Comparison of ENCODE assay signal across 9 cellular contexts in the genomic region with DNA sequence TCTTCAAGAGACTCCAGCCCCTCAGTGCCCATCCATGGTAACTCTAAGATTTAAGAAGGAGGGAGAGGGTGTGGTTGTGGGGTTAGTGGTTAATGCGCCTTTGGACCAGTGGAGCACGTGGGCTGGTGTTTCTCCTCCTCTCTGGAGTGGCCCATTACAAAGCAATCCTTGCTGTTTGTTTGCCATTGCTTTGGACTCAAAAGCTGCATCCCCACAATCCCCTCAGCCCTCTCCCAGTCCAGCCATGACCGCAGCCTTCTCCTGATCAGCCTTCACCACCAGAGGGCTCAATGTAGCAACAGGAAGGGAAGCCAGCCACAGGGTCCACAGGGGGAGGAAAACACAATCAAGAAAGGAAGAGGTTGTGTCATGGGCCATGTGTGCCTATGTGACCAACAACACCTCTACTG. TPM values are rescaled to one million over a fixed set of nuclear protein-coding genes. Genes with fewer than 3 reads are reported as not detected.
DNase-seq lines count a peak whose midpoint lies in the region; ATAC-seq and TF ChIP-seq lines count a peak whose summit lies in the region.
"Had no signal": no experiment of that assay in that cellular context is flagged by ENCODE, and none has a peak within 500 bp of the region (broad histone marks: within the 10 kb centered on the region; RNA-seq: fewer than 3 reads in every experiment).

No MANE protein-coding gene starts in this region.

- H3K27ac Mint-ChIP-seq in osteocyte (ENCODE audit: unreplicated experiment), result no peak overlapping the region
- H3K27ac Mint-ChIP-seq in activated T-cell treated with anti-CD3 and anti-CD28 coated beads, Interleukin-2, amount 50 U/mL, for 72 hours, result no peak overlapping the region
- H3K27ac Mint-ChIP-seq: dendritic cell treated with granulocyte-macrophage colony-stimulating factor and Interleukin-4, amounts not matched to agents 40 ng/mL and 50 ng/mL, for 4 days had no signal

- peaks cover 35% of the 10 kb centered on the region for H3K27me3 Mint-ChIP-seq in osteocyte (ENCODE audit: unreplicated experiment)
- H3K27me3 Mint-ChIP-seq in activated T-cell treated with anti-CD3 and anti-CD28 coated beads, Interleukin-2, amount 50 U/mL, for 72 hours (ENCODE audit: low read depth), result peaks cover 4% of the 10 kb centered on the region
- H3K27me3 Mint-ChIP-seq: dendritic cell treated with granulocyte-macrophage colony-stimulating factor and Interleukin-4, amounts not matched to agents 40 ng/mL and 50 ng/mL, for 4 days had no signal

- H3K4me3 Mint-ChIP-seq in osteocyte (ENCODE audit: unreplicated experiment), result no peak overlapping the region
- no peak overlapping the region for H3K4me3 Mint-ChIP-seq in activated T-cell treated with anti-CD3 and anti-CD28 coated beads, Interleukin-2, amount 50 U/mL, for 72 hours
- H3K4me3 Mint-ChIP-seq: dendritic cell treated with granulocyte-macrophage colony-stimulating factor and Interleukin-4, amounts not matched to agents 40 ng/mL and 50 ng/mL, for 4 days had no signal

- TF ChIP-seq CTCF in osteocyte (IDR thresholded peaks at IDR 0.05), result peak; percentile 47

- no peaks in the 10 kb centered on the region for H3K4me1 Mint-ChIP-seq in osteocyte (ENCODE audit: unreplicated experiment)
- no peaks in the 10 kb centered on the region for H3K4me1 Mint-ChIP-seq in activated T-cell treated with anti-CD3 and anti-CD28 coated beads, Interleukin-2, amount 50 U/mL, for 72 hours (ENCODE audit: low read depth)

- ATAC-seq in activated T-cell treated with anti-CD3 and anti-CD28 coated beads, Interleukin-2, amount 50 U/mL, for 72 hours (replicated peaks in 1 of 2), result no peak
- no peak for ATAC-seq in GM21526 (IDR thresholded peaks at IDR 0.05; ENCODE audit: low FRiP score, unreplicated experiment)
- ATAC-seq in stimulated activated naive CD8-positive, alpha-beta T cell treated with anti-CD3 and anti-CD28 coated beads, Interleukin-15, Interleukin-2, amounts not matched to agents 100 U/mL and 50 U/mL, for 24 hours, result no peak

- peak; percentile 65 to 73 for DNase-seq in NCI-H524 (lab: John Stamatoyannopoulos, UW)
- no peak for DNase-seq in NCI-H524 treated with DMSO at 0.1 percent for 48 hours (lab: John Stamatoyannopoulos, UW)
- DNase-seq in MV-4-11 (lab: John Stamatoyannopoulos, UW), result peak; percentile 22
- DNase-seq in dermis blood vessel endothelial cell, result peak; percentile 80
- DNase-seq in osteocyte (ENCODE audit: extremely low spot score, unreplicated experiment), result no peak
- no peak for DNase-seq in activated T-cell treated with anti-CD3 and anti-CD28 coated beads, Interleukin-2, amount 50 U/mL, for 72 hours
- DNase-seq in stimulated activated naive CD8-positive, alpha-beta T cell treated with anti-CD3 and anti-CD28 coated beads, Interleukin-15, Interleukin-2, amounts not matched to agents 100 U/mL and 50 U/mL, for 24 hours, result no peak

- H3K36me3 Mint-ChIP-seq in osteocyte (ENCODE audit: unreplicated experiment), result no peaks in the 10 kb centered on the region
- peaks cover 0 to 2% of the 10 kb centered on the region in 2 donors for H3K36me3 Mint-ChIP-seq in activated T-cell treated with anti-CD3 and anti-CD28 coated beads, Interleukin-2, amount 50 U/mL, for 72 hours (ENCODE audit: insufficient read depth in 2 of 2)

- H3K9me3 Mint-ChIP-seq in osteocyte (ENCODE audit: unreplicated experiment), result no peaks in the 10 kb centered on the region
- H3K9me3 Mint-ChIP-seq in activated T-cell treated with anti-CD3 and anti-CD28 coated beads, Interleukin-2, amount 50 U/mL, for 72 hours, result peaks cover 0 to 4% of the 10 kb centered on the region in 2 donors

RNA-seq across cellular contexts. Expression of gene FAM174B, which starts 38.4 kb away (rescaled TPM):
- 31.1 and 37.7 TPM in 2 replicates for total RNA-seq in dermis blood vessel endothelial cell
- total RNA-seq in osteocyte, result 8.2 and 11.0 TPM in 2 replicates
- total RNA-seq in activated T-cell treated with anti-CD3 and anti-CD28 coated beads, Interleukin-2, amount 50 U/mL, for 72 hours, result 1 to 10 TPM; 5.0 to 9.9 TPM

Comparison
In these comparisons a context has a peak if more than half of its experiments do, and no peak if none do; other contexts are left out.
1. DNase-seq: peak in NCI-H524 (2 of 2), MV-4-11 (single experiment) and dermis blood vessel endothelial cell (single experiment); none in NCI-H524 treated with DMSO at 0.1 percent for 48 hours (single experiment), osteocyte (single experiment), activated T-cell treated with anti-CD3 and anti-CD28 coated beads, Interleukin-2, amount 50 U/mL, for 72 hours (0 of 2) and stimulated activated naive CD8-positive, alpha-beta T cell treated with anti-CD3 and anti-CD28 coated beads, Interleukin-15, Interleukin-2, amounts not matched to agents 100 U/mL and 50 U/mL, for 24 hours (single experiment).